Comparison of ENCODE assay signal across 28 cellular contexts in the genomic region with DNA sequence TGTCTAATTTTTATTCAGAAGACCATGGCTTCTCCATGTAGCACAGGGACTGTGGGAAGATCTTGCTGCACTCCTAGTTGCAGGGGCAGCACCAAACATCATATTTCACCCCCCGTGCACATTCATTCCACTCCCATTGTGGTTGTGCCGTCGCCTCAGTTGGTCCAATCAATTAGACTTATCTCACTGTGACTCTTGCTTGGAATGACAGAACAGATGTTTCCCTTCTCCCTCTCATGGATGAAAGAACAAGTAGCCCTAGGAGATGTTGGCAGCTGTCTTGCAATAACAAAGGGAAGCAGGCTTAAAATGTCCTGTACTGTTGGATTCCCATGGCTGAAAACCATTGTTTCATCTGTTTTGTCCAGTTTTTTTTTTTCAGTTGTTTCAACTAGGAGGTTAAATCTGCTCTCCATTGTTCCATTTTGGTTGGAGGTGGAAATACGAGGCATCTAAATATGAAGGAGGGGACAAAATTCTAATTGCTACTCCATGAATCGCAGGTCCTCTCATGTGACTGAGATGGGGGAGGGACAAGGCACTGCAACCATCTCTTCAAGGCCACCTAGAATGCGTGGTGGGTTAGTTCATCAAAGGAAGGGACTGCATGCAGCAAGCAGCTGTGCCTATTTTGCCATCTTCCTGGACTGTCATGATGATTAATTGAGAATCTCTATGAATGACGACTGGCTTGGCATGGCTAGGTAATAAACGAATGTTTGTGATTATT.
"Had no signal": no experiment of that assay in that cellular context is flagged by ENCODE, and none has a peak within 500 bp of the region (broad histone marks: within the 10 kb centered on the region; RNA-seq: fewer than 3 reads in every experiment).

No MANE protein-coding gene starts in this region.

- H3K79me2 ChIP-seq: hepatocyte, parathyroid adenoma had no signal

- H3K27ac Mint-ChIP-seq: naive thymus-derived CD8-positive, alpha-beta T cell; nephron; progenitor cell of endocrine pancreas; stimulated activated memory B cell treated with anti-CD40 and anti-IgM and Interleukin-4, amounts not matched to agents 10 μg/mL and 1 μg/mL and 100 μg/mL, for 72 hours; stimulated activated naive CD8-positive, alpha-beta T cell treated with anti-CD3 and anti-CD28 coated beads, Interleukin-15, amount 100 ng/mL, for 72 hours; type B pancreatic cell had no signal

- H3K9me3 ChIP-seq: lower lobe of right lung, neutrophil, tibial nerve, uterus had no signal

- H3K4me1 Mint-ChIP-seq: naive thymus-derived CD8-positive, alpha-beta T cell; nephron; neural crest cell; stimulated activated memory B cell treated with anti-CD40 and anti-IgM and Interleukin-4, amounts not matched to agents 10 μg/mL and 1 μg/mL and 100 μg/mL, for 72 hours; stimulated activated naive CD8-positive, alpha-beta T cell treated with anti-CD3 and anti-CD28 coated beads, Interleukin-15, amount 100 ng/mL, for 72 hours had no signal

- DNase-seq: islet precursor cell; left ventricle myocardium superior; lower lobe of right lung; mammary epithelial cell; mesenchymal stem cell; naive thymus-derived CD8-positive, alpha-beta T cell; occipital lobe; right cardiac atrium; sigmoid colon; stimulated activated CD4-positive, alpha-beta T cell treated with anti-CD3 and anti-CD28 coated beads, Interleukin-1b, Interleukin-23, amount 100 ng/mL, for 48 hours; stimulated activated CD4-positive, alpha-beta T cell treated with anti-CD3 and anti-CD28 coated beads, Interleukin-2, amount 100 ng/mL, for 48 hours; stimulated activated CD4-positive, alpha-beta T cell treated with anti-CD3 and anti-CD28 coated beads, Interleukin-4, amount 100 ng/mL, for 4 hours; stimulated activated CD8-positive, alpha-beta memory T cell treated with anti-CD3 and anti-CD28 coated beads, Interleukin-4, amount 100 ng/mL, for 48 hours; stimulated activated naive CD4-positive, alpha-beta T cell treated with Interleukin-2 at 50 U/mL for 16 hours; stimulated activated naive CD8-positive, alpha-beta T cell treated with anti-CD3 and anti-CD28 coated beads, Interleukin-15, amount 100 ng/mL, for 72 hours; substantia nigra; uterus had no signal

- H3K27ac ChIP-seq: hepatocyte, lower lobe of right lung, neutrophil, parathyroid adenoma, sigmoid colon, tibial nerve, uterus had no signal

- H2AFZ ChIP-seq: hepatocyte, parathyroid adenoma had no signal

- ATAC-seq: left lobe of liver; left ventricle myocardium superior; lower lobe of right lung; naive thymus-derived CD8-positive, alpha-beta T cell; right cardiac atrium; stimulated activated memory B cell treated with anti-CD40 and anti-IgM and Interleukin-4, amounts not matched to agents 10 μg/mL and 1 μg/mL and 100 μg/mL, for 72 hours; stimulated activated naive CD8-positive, alpha-beta T cell treated with anti-CD3 and anti-CD28 coated beads, Interleukin-15, amount 100 ng/mL, for 72 hours had no signal

- H3K9ac ChIP-seq: parathyroid adenoma had no signal

- H3K9me3 Mint-ChIP-seq: stimulated activated memory B cell treated with anti-CD40 and anti-IgM and Interleukin-4, amounts not matched to agents 10 μg/mL and 1 μg/mL and 100 μg/mL, for 72 hours; stimulated activated naive CD8-positive, alpha-beta T cell treated with anti-CD3 and anti-CD28 coated beads, Interleukin-15, amount 100 ng/mL, for 72 hours; type B pancreatic cell had no signal

- H3K27me3 ChIP-seq: hepatocyte, sigmoid colon, tibial nerve, uterus had no signal

- H3K4me3 Mint-ChIP-seq: naive thymus-derived CD8-positive, alpha-beta T cell; nephron; neural crest cell; stimulated activated memory B cell treated with anti-CD40 and anti-IgM and Interleukin-4, amounts not matched to agents 10 μg/mL and 1 μg/mL and 100 μg/mL, for 72 hours; stimulated activated naive CD8-positive, alpha-beta T cell treated with anti-CD3 and anti-CD28 coated beads, Interleukin-15, amount 100 ng/mL, for 72 hours; type B pancreatic cell had no signal

- H3K4me2 ChIP-seq: hepatocyte, smooth muscle cell had no signal

- H3K4me1 ChIP-seq: lower lobe of right lung, parathyroid adenoma, sigmoid colon, tibial nerve, uterus had no signal

- H3K36me3 Mint-ChIP-seq: naive thymus-derived CD8-positive, alpha-beta T cell; stimulated activated memory B cell treated with anti-CD40 and anti-IgM and Interleukin-4, amounts not matched to agents 10 μg/mL and 1 μg/mL and 100 μg/mL, for 72 hours; type B pancreatic cell had no signal

- H3K36me3 ChIP-seq: lower lobe of right lung, neutrophil, sigmoid colon, tibial nerve, uterus had no signal

- H3K4me3 ChIP-seq: hepatocyte, lower lobe of right lung, sigmoid colon, smooth muscle cell, tibial nerve, uterus had no signal
